In the genomic region with DNA sequence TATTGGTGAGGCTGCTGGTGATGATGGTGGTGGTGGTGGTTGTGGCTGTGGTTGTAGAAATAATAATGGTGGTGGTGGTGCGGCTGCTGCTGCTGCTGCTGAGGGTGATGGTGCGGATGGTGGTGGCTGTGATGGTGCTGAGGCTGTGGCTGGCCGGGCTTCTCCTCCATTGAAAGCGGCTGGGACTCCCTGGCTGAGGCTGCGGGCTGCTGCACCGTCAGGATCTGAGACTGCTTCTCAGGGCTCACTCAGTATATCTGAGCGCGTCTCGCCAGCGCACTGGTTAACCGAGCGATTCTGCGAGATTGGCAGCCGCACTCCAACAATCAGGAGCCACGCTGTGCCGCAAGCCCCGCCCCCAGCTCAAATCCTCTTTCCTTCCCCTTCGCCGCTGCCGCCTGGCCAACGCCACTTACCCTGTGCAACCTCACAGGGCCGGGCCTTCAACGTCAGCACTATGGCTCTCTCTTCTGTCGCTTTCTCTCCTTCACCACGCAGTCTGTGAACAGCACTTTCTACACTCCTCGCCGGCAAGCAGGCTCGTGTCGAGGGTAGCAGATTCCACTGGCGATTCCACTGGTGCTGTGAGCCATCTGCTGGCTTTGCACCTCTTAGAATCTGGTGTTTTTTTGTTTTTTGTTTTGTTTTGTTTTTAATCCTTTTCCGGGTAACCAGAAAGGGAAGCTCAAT, we compare ENCODE assay signal across 1 cellular context.
TF ChIP-seq lines count a peak whose summit lies in the region.

NUFIP2 (minus strand) TSS at position 259 of the 690 bp plus-strand sequence; CDS start at position 170, 89 bp downstream.

TF ChIP-seq in HepG2, 621 proteins besides CTCF, POLR2A, EP300 and RAD21 (continued from another document and continues in another):
- TF ChIP-seq, protein P1, sequence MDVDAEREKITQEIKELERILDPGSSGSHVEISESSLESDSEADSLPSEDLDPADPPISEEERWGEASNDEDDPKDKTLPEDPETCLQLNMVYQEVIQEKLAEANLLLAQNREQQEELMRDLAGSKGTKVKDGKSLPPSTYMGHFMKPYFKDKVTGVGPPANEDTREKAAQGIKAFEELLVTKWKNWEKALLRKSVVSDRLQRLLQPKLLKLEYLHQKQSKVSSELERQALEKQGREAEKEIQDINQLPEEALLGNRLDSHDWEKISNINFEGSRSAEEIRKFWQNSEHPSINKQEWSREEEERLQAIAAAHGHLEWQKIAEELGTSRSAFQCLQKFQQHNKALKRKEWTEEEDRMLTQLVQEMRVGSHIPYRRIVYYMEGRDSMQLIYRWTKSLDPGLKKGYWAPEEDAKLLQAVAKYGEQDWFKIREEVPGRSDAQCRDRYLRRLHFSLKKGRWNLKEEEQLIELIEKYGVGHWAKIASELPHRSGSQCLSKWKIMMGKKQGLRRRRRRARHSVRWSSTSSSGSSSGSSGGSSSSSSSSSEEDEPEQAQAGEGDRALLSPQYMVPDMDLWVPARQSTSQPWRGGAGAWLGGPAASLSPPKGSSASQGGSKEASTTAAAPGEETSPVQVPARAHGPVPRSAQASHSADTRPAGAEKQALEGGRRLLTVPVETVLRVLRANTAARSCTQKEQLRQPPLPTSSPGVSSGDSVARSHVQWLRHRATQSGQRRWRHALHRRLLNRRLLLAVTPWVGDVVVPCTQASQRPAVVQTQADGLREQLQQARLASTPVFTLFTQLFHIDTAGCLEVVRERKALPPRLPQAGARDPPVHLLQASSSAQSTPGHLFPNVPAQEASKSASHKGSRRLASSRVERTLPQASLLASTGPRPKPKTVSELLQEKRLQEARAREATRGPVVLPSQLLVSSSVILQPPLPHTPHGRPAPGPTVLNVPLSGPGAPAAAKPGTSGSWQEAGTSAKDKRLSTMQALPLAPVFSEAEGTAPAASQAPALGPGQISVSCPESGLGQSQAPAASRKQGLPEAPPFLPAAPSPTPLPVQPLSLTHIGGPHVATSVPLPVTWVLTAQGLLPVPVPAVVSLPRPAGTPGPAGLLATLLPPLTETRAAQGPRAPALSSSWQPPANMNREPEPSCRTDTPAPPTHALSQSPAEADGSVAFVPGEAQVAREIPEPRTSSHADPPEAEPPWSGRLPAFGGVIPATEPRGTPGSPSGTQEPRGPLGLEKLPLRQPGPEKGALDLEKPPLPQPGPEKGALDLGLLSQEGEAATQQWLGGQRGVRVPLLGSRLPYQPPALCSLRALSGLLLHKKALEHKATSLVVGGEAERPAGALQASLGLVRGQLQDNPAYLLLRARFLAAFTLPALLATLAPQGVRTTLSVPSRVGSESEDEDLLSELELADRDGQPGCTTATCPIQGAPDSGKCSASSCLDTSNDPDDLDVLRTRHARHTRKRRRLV (CRISPR knock-in tag; IDR thresholded peaks at IDR 0.05), result no peak; the same call in 1 of the 2 replicates
- TF ChIP-seq, protein P2, sequence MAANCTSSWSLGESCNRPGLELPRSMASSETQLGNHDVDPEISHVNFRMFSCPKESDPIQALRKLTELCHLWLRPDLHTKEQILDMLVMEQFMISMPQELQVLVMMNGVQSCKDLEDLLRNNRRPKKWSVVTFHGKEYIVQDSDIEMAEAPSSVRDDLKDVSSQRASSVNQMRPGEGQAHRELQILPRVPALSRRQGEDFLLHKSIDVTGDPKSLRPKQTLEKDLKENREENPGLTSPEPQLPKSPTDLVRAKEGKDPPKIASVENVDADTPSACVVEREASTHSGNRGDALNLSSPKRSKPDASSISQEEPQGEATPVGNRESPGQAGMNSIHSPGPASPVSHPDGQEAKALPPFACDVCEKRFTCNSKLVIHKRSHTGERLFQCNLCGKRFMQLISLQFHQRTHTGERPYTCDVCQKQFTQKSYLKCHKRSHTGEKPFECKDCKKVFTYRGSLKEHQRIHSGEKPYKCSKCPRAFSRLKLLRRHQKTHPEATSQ (CRISPR knock-in tag; IDR thresholded peaks at IDR 0.05; ENCODE audit: borderline replicate concordance), result peak; percentile 64
- TF ChIP-seq MATR3 (CRISPR knock-in tag; IDR thresholded peaks at IDR 0.05) (no peak), ZNF484 (CRISPR knock-in tag; IDR thresholded peaks at IDR 0.05; ENCODE audit: borderline replicate concordance, low read depth) (no peak), ESRRA (CRISPR knock-in tag; IDR thresholded peaks at IDR 0.05; ENCODE audit: low read depth) (peak; percentile 42; the same call in 1 of the 2 replicates), ZNF589 (CRISPR knock-in tag; conservative IDR thresholded peaks at IDR 0.05) (no peak), ZNF280B (CRISPR knock-in tag; IDR thresholded peaks at IDR 0.05; ENCODE audit: borderline replicate concordance) (peak; percentile 82; the same call in 1 of the 2 replicates), GTF2F1 (IDR thresholded peaks at IDR 0.05; ENCODE audit: low read length) (0 out of 2 replicates have a peak, but pooled peaks have one; percentile 68), ZNF543 (CRISPR knock-in tag; IDR thresholded peaks at IDR 0.05) (peak; percentile 61; the same call in 1 of the 2 replicates), NR1H2 (CRISPR knock-in tag; IDR thresholded peaks at IDR 0.05; ENCODE audit: borderline replicate concordance, low read depth) (no peak), PTBP1 (IDR thresholded peaks at IDR 0.05; ENCODE audit: low read depth, low read length, poor library complexity, severe bottlenecking) (no peak), PAF1 (CRISPR knock-in tag; IDR thresholded peaks at IDR 0.05) (no peak), GZF1 (CRISPR knock-in tag; IDR thresholded peaks at IDR 0.05) (peak; percentile 64; the same call in 1 of the 2 replicates), ETS1 (CRISPR knock-in tag; IDR thresholded peaks at IDR 0.05) (no peak), IRF9 (CRISPR knock-in tag; IDR thresholded peaks at IDR 0.05; ENCODE audit: borderline replicate concordance) (no peak), SRF (IDR thresholded peaks at IDR 0.05; ENCODE audit: low read depth, low read length) (no peak), ATAD3A (CRISPR knock-in tag; IDR thresholded peaks at IDR 0.05) (no peak), MYC (CRISPR knock-in tag; IDR thresholded peaks at IDR 0.05; ENCODE audit: borderline replicate concordance) (peak; percentile 83), ZNF768 (CRISPR knock-in tag; IDR thresholded peaks at IDR 0.05) (peak; percentile 59), CEBPB (IDR thresholded peaks at IDR 0.05; ENCODE audit: borderline replicate concordance, low read depth, low read length) (0 out of 2 replicates have a peak, but pooled peaks have one; percentile 11), DNMT3B (CRISPR knock-in tag; conservative IDR thresholded peaks at IDR 0.05) (no peak), ZBTB3 (CRISPR knock-in tag; IDR thresholded peaks at IDR 0.05; ENCODE audit: borderline replicate concordance, low read depth) (no peak), SATB2 (CRISPR knock-in tag; IDR thresholded peaks at IDR 0.05) (peak; percentile 83; the same call in 1 of the 2 replicates), ZNF337 (CRISPR knock-in tag; IDR thresholded peaks at IDR 0.05; ENCODE audit: borderline replicate concordance, low read depth) (0 out of 2 replicates have a peak, but pooled peaks have one; percentile 31), PCBP1 (IDR thresholded peaks at IDR 0.05; ENCODE audit: borderline replicate concordance, low read depth, low read length) (no peak), NR2C2 (CRISPR knock-in tag; IDR thresholded peaks at IDR 0.05; ENCODE audit: borderline replicate concordance) (no peak; the same call in none of the 2 replicates), HMGXB3 (CRISPR knock-in tag; IDR thresholded peaks at IDR 0.05; ENCODE audit: borderline replicate concordance) (no peak; the same call in 1 of the 2 replicates), BRF2 (CRISPR knock-in tag; IDR thresholded peaks at IDR 0.05) (peak; percentile 81; the same call in 1 of the 2 replicates), POLR2AphosphoS5 (IDR thresholded peaks at IDR 0.05; ENCODE audit: low read depth, low read length) (peak; percentile 98), GPN1 (CRISPR knock-in tag; IDR thresholded peaks at IDR 0.05; ENCODE audit: borderline replicate concordance) (no peak), ZNF180 (CRISPR knock-in tag; IDR thresholded peaks at IDR 0.05; ENCODE audit: borderline replicate concordance, low read depth) (no peak)
- TF ChIP-seq, protein P3, sequence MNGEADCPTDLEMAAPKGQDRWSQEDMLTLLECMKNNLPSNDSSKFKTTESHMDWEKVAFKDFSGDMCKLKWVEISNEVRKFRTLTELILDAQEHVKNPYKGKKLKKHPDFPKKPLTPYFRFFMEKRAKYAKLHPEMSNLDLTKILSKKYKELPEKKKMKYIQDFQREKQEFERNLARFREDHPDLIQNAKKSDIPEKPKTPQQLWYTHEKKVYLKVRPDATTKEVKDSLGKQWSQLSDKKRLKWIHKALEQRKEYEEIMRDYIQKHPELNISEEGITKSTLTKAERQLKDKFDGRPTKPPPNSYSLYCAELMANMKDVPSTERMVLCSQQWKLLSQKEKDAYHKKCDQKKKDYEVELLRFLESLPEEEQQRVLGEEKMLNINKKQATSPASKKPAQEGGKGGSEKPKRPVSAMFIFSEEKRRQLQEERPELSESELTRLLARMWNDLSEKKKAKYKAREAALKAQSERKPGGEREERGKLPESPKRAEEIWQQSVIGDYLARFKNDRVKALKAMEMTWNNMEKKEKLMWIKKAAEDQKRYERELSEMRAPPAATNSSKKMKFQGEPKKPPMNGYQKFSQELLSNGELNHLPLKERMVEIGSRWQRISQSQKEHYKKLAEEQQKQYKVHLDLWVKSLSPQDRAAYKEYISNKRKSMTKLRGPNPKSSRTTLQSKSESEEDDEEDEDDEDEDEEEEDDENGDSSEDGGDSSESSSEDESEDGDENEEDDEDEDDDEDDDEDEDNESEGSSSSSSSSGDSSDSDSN (CRISPR knock-in tag; IDR thresholded peaks at IDR 0.05), result peak; percentile 85
- TF ChIP-seq, protein P4, sequence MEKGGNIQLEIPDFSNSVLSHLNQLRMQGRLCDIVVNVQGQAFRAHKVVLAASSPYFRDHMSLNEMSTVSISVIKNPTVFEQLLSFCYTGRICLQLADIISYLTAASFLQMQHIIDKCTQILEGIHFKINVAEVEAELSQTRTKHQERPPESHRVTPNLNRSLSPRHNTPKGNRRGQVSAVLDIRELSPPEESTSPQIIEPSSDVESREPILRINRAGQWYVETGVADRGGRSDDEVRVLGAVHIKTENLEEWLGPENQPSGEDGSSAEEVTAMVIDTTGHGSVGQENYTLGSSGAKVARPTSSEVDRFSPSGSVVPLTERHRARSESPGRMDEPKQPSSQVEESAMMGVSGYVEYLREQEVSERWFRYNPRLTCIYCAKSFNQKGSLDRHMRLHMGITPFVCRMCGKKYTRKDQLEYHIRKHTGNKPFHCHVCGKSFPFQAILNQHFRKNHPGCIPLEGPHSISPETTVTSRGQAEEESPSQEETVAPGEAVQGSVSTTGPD (CRISPR knock-in tag; IDR thresholded peaks at IDR 0.05), result no peak
